Comparison of ENCODE assay signal across 18 cellular contexts in genomic region chr10:43308986-43309385, GRCh38. TPM values are rescaled to one million over a fixed set of nuclear protein-coding genes. Genes with fewer than 3 reads are reported as not detected.
A peak's percentile ranks its signal among the peaks of the same experiment; 100 is the strongest.
DNase-seq lines count a peak whose midpoint lies in the region; ATAC-seq, FAIRE-seq and TF ChIP-seq lines count a peak whose summit lies in the region.
"Had no signal": no experiment of that assay in that cellular context is flagged by ENCODE, and none has a peak within 500 bp of the region (broad histone marks: within the 10 kb centered on the region; RNA-seq: fewer than 3 reads in every experiment).

No MANE protein-coding gene starts in this region.

- H3K27me3 ChIP-seq in neural progenitor cell = peaks cover 8% of the 10 kb centered on the region
- H3K27me3 ChIP-seq: gastrocnemius medialis had no signal

- CTCF ChIA-PET in activated naive CD4-positive, alpha-beta T cell treated with anti-CD3 and anti-CD28 coated beads, Interleukin-2, amount 10 ng/mL, durations not matched to agents 7 days and 5 days (lab: Charles Lee) = interaction anchor here (1.3 to 2.5 kb wide), 3 partner anchors 10 to 39 kb away, joined by 3 to 7 read pairs (median 4); no protein-coding TSS in a partner anchor

- no peak overlapping the region for H3K4me2 ChIP-seq in neural progenitor cell

- no peak for DNase-seq in activated naive CD4-positive, alpha-beta T cell treated with anti-CD3 and anti-CD28 coated beads, Interleukin-2, amount 10 ng/mL, durations not matched to agents 7 days and 5 days
- DNase-seq in activated naive CD4-positive, alpha-beta T cell treated with anti-CD3 and anti-CD28 coated beads, Interleukin-2, amount 50 U/mL, for 16 hours = no peak
- DNase-seq in fibroblast of villous mesenchyme (ENCODE audit: low read depth) = peak; percentile 24
- DNase-seq in neural progenitor cell (ENCODE audit: low spot score) = no peak
- no peak for DNase-seq in urothelium cell line (ENCODE audit: low spot score)
- DNase-seq in 8988T = no peak
- DNase-seq: activated CD4-positive, alpha-beta T cell treated with anti-CD3 and anti-CD28 coated beads, Interleukin-2, amount 50 U/mL, for 1 hour; effector CD4-positive, alpha-beta T cell; gastrocnemius medialis; H9; kidney glomerular epithelial cell; naive B cell; NCI-H1436 treated with DMSO at 0.1 percent for 48 hours; NCI-H526 had no signal

- H3K27ac ChIP-seq in neural progenitor cell = no peak overlapping the region
- H3K27ac ChIP-seq: gastrocnemius medialis had no signal

- ATAC-seq in GM21515 (IDR thresholded peaks at IDR 0.05; ENCODE audit: unreplicated experiment) (no peak), SK-N-SH treated with all-trans-retinoic acid at 6 μM for 48 hours (no peak)
- ATAC-seq: gastrocnemius medialis had no signal

- peak; percentile 37 for FAIRE-seq in urothelium cell line (lab: Jason Lieb, UNC)
- FAIRE-seq: A204.1 had no signal

- TF ChIP-seq CTCF in fibroblast of villous mesenchyme (IDR thresholded peaks at IDR 0.05; ENCODE audit: insufficient read depth, low read depth, low read length) (no peak), neural progenitor cell (IDR thresholded peaks at IDR 0.05) (no peak)

- H3F3A ChIP-seq in neural progenitor cell (ENCODE audit: low read depth) = peaks cover 6% of the 10 kb centered on the region

- peak overlapping the region; percentile 17 for H2AFZ ChIP-seq in neural progenitor cell (replicated peaks)

- no peaks in the 10 kb centered on the region for H3K36me3 ChIP-seq in neural progenitor cell
- H3K36me3 ChIP-seq: gastrocnemius medialis had no signal

- no peak overlapping the region for H3K9ac ChIP-seq in neural progenitor cell

- no peak overlapping the region for H3K4me3 Mint-ChIP-seq in activated naive CD4-positive, alpha-beta T cell treated with anti-CD3 and anti-CD28 coated beads, Interleukin-2, amount 10 ng/mL, durations not matched to agents 7 days and 5 days
- no peak overlapping the region for H3K4me3 Mint-ChIP-seq in neural progenitor cell
- H3K4me3 Mint-ChIP-seq: H9; naive B cell; stimulated activated naive CD8-positive, alpha-beta T cell treated with anti-CD3 and anti-CD28 coated beads, Interleukin-15, Interleukin-2, amounts not matched to agents 100 ng/mL and 50 ng/mL, for 24 hours had no signal

- H4K20me1 ChIP-seq in neural progenitor cell (ENCODE audit: low read depth) = no peaks in the 10 kb centered on the region

- H3K27ac Mint-ChIP-seq in activated naive CD4-positive, alpha-beta T cell treated with anti-CD3 and anti-CD28 coated beads, Interleukin-2, amount 10 ng/mL, durations not matched to agents 7 days and 5 days = peak overlapping the region; percentile 86
- no peak overlapping the region for H3K27ac Mint-ChIP-seq in neural progenitor cell
- H3K27ac Mint-ChIP-seq: H9; naive B cell; stimulated activated naive CD8-positive, alpha-beta T cell treated with anti-CD3 and anti-CD28 coated beads, Interleukin-15, Interleukin-2, amounts not matched to agents 100 ng/mL and 50 ng/mL, for 24 hours had no signal

- H3K9me3 Mint-ChIP-seq in activated naive CD4-positive, alpha-beta T cell treated with anti-CD3 and anti-CD28 coated beads, Interleukin-2, amount 10 ng/mL, durations not matched to agents 7 days and 5 days = peaks cover 6% of the 10 kb centered on the region
- H3K9me3 Mint-ChIP-seq in neural progenitor cell = peaks cover 3% of the 10 kb centered on the region

- H3K9me3 ChIP-seq in neural progenitor cell (ENCODE audit: low read depth) = no peaks in the 10 kb centered on the region
- H3K9me3 ChIP-seq: gastrocnemius medialis had no signal

- no peaks in the 10 kb centered on the region for H3K79me2 ChIP-seq in neural progenitor cell (ENCODE audit: low read depth)

- H3K36me3 Mint-ChIP-seq in activated naive CD4-positive, alpha-beta T cell treated with anti-CD3 and anti-CD28 coated beads, Interleukin-2, amount 10 ng/mL, durations not matched to agents 7 days and 5 days = peaks cover 11% of the 10 kb centered on the region
- H3K36me3 Mint-ChIP-seq in neural progenitor cell = no peaks in the 10 kb centered on the region
- H3K36me3 Mint-ChIP-seq: naive B cell had no signal

- H3K4me3 ChIP-seq in fibroblast of villous mesenchyme (ENCODE audit: low read depth, low read length) (no peak overlapping the region), neural progenitor cell (no peak overlapping the region)
- H3K4me3 ChIP-seq: gastrocnemius medialis had no signal

- peaks cover 52% of the 10 kb centered on the region for H3K4me1 Mint-ChIP-seq in activated naive CD4-positive, alpha-beta T cell treated with anti-CD3 and anti-CD28 coated beads, Interleukin-2, amount 10 ng/mL, durations not matched to agents 7 days and 5 days
- H3K4me1 Mint-ChIP-seq in neural progenitor cell = peaks cover 10% of the 10 kb centered on the region

- H3K27me3 Mint-ChIP-seq in activated naive CD4-positive, alpha-beta T cell treated with anti-CD3 and anti-CD28 coated beads, Interleukin-2, amount 10 ng/mL, durations not matched to agents 7 days and 5 days = peaks cover 47% of the 10 kb centered on the region
- H3K27me3 Mint-ChIP-seq in neural progenitor cell (ENCODE audit: insufficient read depth, low read depth) = peaks cover 25% of the 10 kb centered on the region

- peaks cover 5% of the 10 kb centered on the region for H3K4me1 ChIP-seq in neural progenitor cell

TF ChIP-seq in SK-N-SH treated with all-trans-retinoic acid at 6 μM for 48 hours, 23 proteins besides CTCF, POLR2A, EP300 and RAD21 (continues in another document):
- TF ChIP-seq BACH2 (CRISPR knock-in tag; IDR thresholded peaks at IDR 0.05; ENCODE audit: borderline replicate concordance) (no peak), ZC3H10 (CRISPR knock-in tag; IDR thresholded peaks at IDR 0.05) (no peak), GLIS3 (CRISPR knock-in tag; IDR thresholded peaks at IDR 0.05) (no peak), TSHZ2 (CRISPR knock-in tag; IDR thresholded peaks at IDR 0.05) (no peak), ZNF565 (CRISPR knock-in tag; conservative IDR thresholded peaks at IDR 0.05; ENCODE audit: low read depth) (no peak), TCF4 (CRISPR knock-in tag; IDR thresholded peaks at IDR 0.05; ENCODE audit: borderline replicate concordance) (no peak), PPARA (CRISPR knock-in tag; IDR thresholded peaks at IDR 0.05; ENCODE audit: borderline replicate concordance) (no peak), ZNF70 (CRISPR knock-in tag; IDR thresholded peaks at IDR 0.05) (no peak), ZFP30 (CRISPR knock-in tag; IDR thresholded peaks at IDR 0.05) (no peak), OSR1 (CRISPR knock-in tag; IDR thresholded peaks at IDR 0.05) (no peak), CSDC2 (CRISPR knock-in tag; IDR thresholded peaks at IDR 0.05) (no peak), POU6F1 (CRISPR knock-in tag; IDR thresholded peaks at IDR 0.05; ENCODE audit: borderline replicate concordance, low read depth) (no peak), ZNF8 (CRISPR knock-in tag; IDR thresholded peaks at IDR 0.05) (no peak), TOX (CRISPR knock-in tag; IDR thresholded peaks at IDR 0.05; ENCODE audit: borderline replicate concordance) (no peak), ARNTL (CRISPR knock-in tag; IDR thresholded peaks at IDR 0.05; ENCODE audit: borderline replicate concordance, low read depth) (no peak), RARB (CRISPR knock-in tag; IDR thresholded peaks at IDR 0.05) (no peak)

RNA-seq across cellular contexts. Expression of gene RASGEF1A, which starts 42.1 kb away (rescaled TPM):
- total RNA-seq in fibroblast of villous mesenchyme (under 0.01 TPM in 2 replicates), neural progenitor cell (ENCODE audit: low replicate concordance) (3.5 and 6.5 TPM in 2 replicates)
